ENCODE assay signal across 8 cellular contexts in the genomic region with DNA sequence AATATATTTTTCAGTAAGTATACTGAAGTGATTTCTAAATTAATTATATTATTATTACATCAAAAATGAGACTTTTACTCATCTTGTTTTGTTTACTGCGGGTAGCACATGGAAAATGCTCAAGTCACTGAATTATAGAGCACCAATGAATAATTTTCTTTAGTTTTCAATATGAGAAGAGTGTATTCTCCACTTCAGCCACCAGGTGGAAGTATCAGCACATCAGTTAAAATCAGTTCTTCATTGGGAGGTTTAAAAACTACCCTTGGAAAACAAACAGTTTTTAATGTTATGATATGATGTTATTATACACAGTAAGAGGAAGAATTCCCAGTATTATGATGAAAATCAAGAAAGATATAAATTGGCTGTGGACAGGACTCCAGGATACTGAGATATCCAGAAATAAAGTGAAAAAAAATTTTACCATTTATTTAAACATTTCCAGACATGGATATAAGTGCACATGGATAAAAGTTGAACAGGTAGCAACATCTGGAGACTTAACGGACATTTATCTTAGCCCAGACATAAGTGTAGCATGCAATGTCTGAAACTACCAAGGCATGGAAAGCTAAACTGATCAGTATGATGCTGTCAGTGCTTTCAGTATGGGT.
A peak's percentile ranks its signal among the peaks of the same experiment; 100 is the strongest.
DNase-seq lines count a peak whose midpoint lies in the region; ATAC-seq and TF ChIP-seq lines count a peak whose summit lies in the region.

No MANE protein-coding gene starts in this region.

- TF ChIP-seq CTCF in activated B cell treated with CpG ODN at 0.5 μM for 24 hours (IDR thresholded peaks at IDR 0.05), result peak; percentile 74
- peak in 5 of 6 experiments; percentile 40 to 76 (median 68) for TF ChIP-seq CTCF in upper lobe of left lung (IDR thresholded peaks at IDR 0.05)

- TF ChIP-seq POLR2A in upper lobe of left lung (IDR thresholded peaks at IDR 0.05), result no peak

- H3K27ac Mint-ChIP-seq in CD4-positive, alpha-beta memory T cell, result no peak overlapping the region
- H3K27ac Mint-ChIP-seq in activated B cell treated with CpG ODN at 0.5 μM for 24 hours (no peak overlapping the region), T-helper 17 cell (no peak overlapping the region)

- DNase-seq in CD4-positive, alpha-beta memory T cell, result peak in 3 of 5 donors; percentile 5 to 9 (median 7)
- DNase-seq in NCI-H146 (lab: John Stamatoyannopoulos, UW) (peak; percentile 58), activated B cell treated with CpG ODN at 0.5 μM for 24 hours (no peak), iPS-NIHi7 (ENCODE audit: extremely low spot score) (peak; percentile 28), upper lobe of left lung (no peak), T-helper 17 cell (no peak)

- no peaks in the 10 kb centered on the region for H3K27me3 Mint-ChIP-seq in CD4-positive, alpha-beta memory T cell
- H3K27me3 Mint-ChIP-seq in activated B cell treated with CpG ODN at 0.5 μM for 24 hours (no peaks in the 10 kb centered on the region), T-helper 17 cell (peaks cover 30% of the 10 kb centered on the region)

- H3K27me3 ChIP-seq in CD4-positive, alpha-beta memory T cell (ENCODE audit: insufficient read depth, low read length), result no peaks in the 10 kb centered on the region
- no peaks in the 10 kb centered on the region for H3K27me3 ChIP-seq in upper lobe of left lung

- intact Hi-C loops in CD4-positive, alpha-beta memory T cell (cut with micrococcal nuclease), result loop anchor here (5.0 kb wide), 1 partner anchor 1481 kb away; no protein-coding TSS in a partner anchor
- intact Hi-C loops in activated B cell treated with CpG ODN at 0.5 μM for 24 hours (cut with micrococcal nuclease), result no loop called here

- H3K4me1 Mint-ChIP-seq in CD4-positive, alpha-beta memory T cell, result no peaks in the 10 kb centered on the region
- no peaks in the 10 kb centered on the region for H3K4me1 Mint-ChIP-seq in activated B cell treated with CpG ODN at 0.5 μM for 24 hours
- no peaks in the 10 kb centered on the region for H3K4me1 Mint-ChIP-seq in T-helper 17 cell

- no peaks in the 10 kb centered on the region for H3K9me3 Mint-ChIP-seq in CD4-positive, alpha-beta memory T cell
- H3K9me3 Mint-ChIP-seq in activated B cell treated with CpG ODN at 0.5 μM for 24 hours, result no peaks in the 10 kb centered on the region

- no peak overlapping the region for H3K27ac ChIP-seq in CD4-positive, alpha-beta memory T cell (ENCODE audit: low read depth, low read length)
- H3K27ac ChIP-seq in upper lobe of left lung, result no peak overlapping the region

- POLR2A ChIA-PET in CD4-positive, alpha-beta memory T cell (lab: Charles Lee; ENCODE audit: partially characterized antibody), result no interaction called here
- POLR2A ChIA-PET in activated B cell treated with CpG ODN at 0.5 μM for 24 hours (lab: Charles Lee), result no interaction called here

- WGBS in upper lobe of left lung, 2 donors, result 21 to 41% methylated on average over 2 of the region's 2 CpGs

- peak; percentile 62 for ATAC-seq in GM19351 (IDR thresholded peaks at IDR 0.05; ENCODE audit: unreplicated experiment)
- ATAC-seq in activated B cell treated with CpG ODN at 0.5 μM for 24 hours (ENCODE audit: low read depth), result no peak
- ATAC-seq in upper lobe of left lung (ENCODE audit: low FRiP score in 2 of 2), result peak in 1 of 2 donors; percentile 56
- no peak for ATAC-seq in GM18517 (IDR thresholded peaks at IDR 0.05; ENCODE audit: unreplicated experiment)
- ATAC-seq in T-helper 17 cell, result no peak

- H3K9me3 ChIP-seq in CD4-positive, alpha-beta memory T cell (ENCODE audit: control insufficient read depth in 1 of 2, low read length in 2 of 2), result no peaks in the 10 kb centered on the region
- H3K9me3 ChIP-seq in upper lobe of left lung (no peaks in the 10 kb centered on the region), T-helper 17 cell (ENCODE audit: control insufficient read depth, low read length, poor library complexity, severe bottlenecking) (no peaks in the 10 kb centered on the region)

- no peaks in the 10 kb centered on the region for H3K36me3 ChIP-seq in CD4-positive, alpha-beta memory T cell (ENCODE audit: insufficient read depth, low read length)
- no peaks in the 10 kb centered on the region for H3K36me3 ChIP-seq in upper lobe of left lung

- H3K36me3 Mint-ChIP-seq in CD4-positive, alpha-beta memory T cell, result no peaks in the 10 kb centered on the region
- H3K36me3 Mint-ChIP-seq in activated B cell treated with CpG ODN at 0.5 μM for 24 hours (ENCODE audit: low read depth), result no peaks in the 10 kb centered on the region
- no peaks in the 10 kb centered on the region for H3K36me3 Mint-ChIP-seq in T-helper 17 cell (ENCODE audit: low read depth)

- H3K4me3 Mint-ChIP-seq in CD4-positive, alpha-beta memory T cell, result no peak overlapping the region
- H3K4me3 Mint-ChIP-seq in activated B cell treated with CpG ODN at 0.5 μM for 24 hours, result no peak overlapping the region
- no peak overlapping the region for H3K4me3 Mint-ChIP-seq in T-helper 17 cell

- H3K4me3 ChIP-seq in CD4-positive, alpha-beta memory T cell (ENCODE audit: low read length in 2 of 2), result no peak overlapping the region
- H3K4me3 ChIP-seq in upper lobe of left lung, result no peak overlapping the region

- TF ChIP-seq EP300 in upper lobe of left lung (IDR thresholded peaks at IDR 0.05), result no peak

- CTCF ChIA-PET in CD4-positive, alpha-beta memory T cell (lab: Charles Lee; ENCODE audit: partially characterized antibody), result no interaction called here
- CTCF ChIA-PET in activated B cell treated with CpG ODN at 0.5 μM for 24 hours (lab: Charles Lee), result interaction anchor here (1.5 kb wide), 1 partner anchor 1903 kb away, joined by 3 read pairs; no protein-coding TSS in a partner anchor

- H3K4me1 ChIP-seq in CD4-positive, alpha-beta memory T cell (ENCODE audit: insufficient read depth, low read length), result no peaks in the 10 kb centered on the region
- no peaks in the 10 kb centered on the region for H3K4me1 ChIP-seq in upper lobe of left lung

Comparison
In these comparisons a context has a peak if more than half of its experiments do, and no peak if none do; other contexts are left out.
1. DNase-seq: peak in CD4-positive, alpha-beta memory T cell (3 of 5), NCI-H146 (single experiment) and iPS-NIHi7 (single experiment); none in activated B cell treated with CpG ODN at 0.5 μM for 24 hours (single experiment), upper lobe of left lung (0 of 2) and T-helper 17 cell (0 of 3).